Comparison of ENCODE assay signal across 8 cellular contexts in the genomic region with DNA sequence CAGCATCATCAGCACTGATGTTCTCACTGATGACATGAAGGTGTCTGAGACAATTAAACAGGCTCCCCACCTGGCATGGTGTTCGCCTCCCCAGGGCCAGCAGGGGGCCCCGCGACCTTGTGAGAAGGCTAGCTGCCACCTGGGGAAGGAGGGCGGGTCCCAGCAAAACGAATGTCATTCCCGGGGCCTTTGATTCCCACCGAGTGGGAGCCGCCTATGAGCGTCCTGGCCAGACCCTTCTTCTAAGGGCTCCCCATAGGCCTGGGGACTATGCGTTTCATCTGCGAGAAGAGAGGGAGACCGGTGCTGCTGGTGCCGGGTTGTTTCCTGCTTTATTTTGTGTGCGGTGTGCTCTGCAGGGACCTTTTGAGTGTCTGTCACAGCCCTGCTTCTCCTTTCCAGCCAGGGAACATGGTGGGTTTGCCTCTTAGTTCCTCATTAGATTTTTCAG. TPM values are rescaled to one million over a fixed set of nuclear protein-coding genes. Genes with fewer than 3 reads are reported as not detected.
DNase-seq lines count a peak whose midpoint lies in the region; ATAC-seq and TF ChIP-seq lines count a peak whose summit lies in the region.

No MANE protein-coding gene starts in this region.

- CTCF ChIA-PET in CD4-positive, alpha-beta T cell (lab: Charles Lee): interaction anchor here (0.7 kb wide), 1 partner anchor 37 kb away, joined by 3 read pairs; no protein-coding TSS in a partner anchor
- CTCF ChIA-PET in PC-9 (lab: Charles Lee): interaction anchor here (0.6 to 1.2 kb wide), 4 partner anchors 217 to 343 kb away, joined by 4 to 9 read pairs (median 6); no protein-coding TSS in a partner anchor

- H4K20me1 ChIP-seq in PC-9 (ENCODE audit: insufficient read depth): no peaks in the 10 kb centered on the region

- BruUV-seq in PC-9 (replicated peaks; lab: Mats Ljungman, UMichigan): no TSS peak

- H3F3A ChIP-seq in PC-9 (ENCODE audit: insufficient read depth, low read depth): no peaks in the 10 kb centered on the region

- H3K27me3 Mint-ChIP-seq in CD4-positive, alpha-beta T cell: peaks cover 12% of the 10 kb centered on the region
- H3K27me3 Mint-ChIP-seq in activated T-helper 1 cell treated with anti-CD3 and anti-CD28 coated beads, Interleukin-12 subunit alpha, Interleukin-12 subunit beta, Interleukin-2, Interleukin-4 antibody, amounts not matched to agents 30 ng/mL and 10 ng/mL and 1 ng/mL, durations not matched to agents 14 hours and 24 hours and 36 hours (ENCODE audit: insufficient read depth): peaks cover 20% of the 10 kb centered on the region

- H3K36me3 ChIP-seq in PC-9 (ENCODE audit: low read depth) (no peaks in the 10 kb centered on the region), skeletal muscle satellite cell (ENCODE audit: insufficient read depth, low read length) (no peaks in the 10 kb centered on the region)

- no peaks in the 10 kb centered on the region for H3K79me2 ChIP-seq in PC-9 (ENCODE audit: low read depth)

- peak; percentile 65 for ATAC-seq in CD4-positive, alpha-beta T cell (ENCODE audit: poor library complexity)
- ATAC-seq in GM19351 (IDR thresholded peaks at IDR 0.05; ENCODE audit: unreplicated experiment) (peak; percentile 98), HG03460 (IDR thresholded peaks at IDR 0.05; ENCODE audit: unreplicated experiment) (peak; percentile 89)

- TF ChIP-seq CTCF in CD4-positive, alpha-beta T cell (IDR thresholded peaks at IDR 0.05): peak; percentile 66
- TF ChIP-seq CTCF in PC-9 (conservative IDR thresholded peaks at IDR 0.05): peak; percentile 92

- H3K27ac Mint-ChIP-seq in CD4-positive, alpha-beta T cell: no peak overlapping the region
- H3K27ac Mint-ChIP-seq in activated T-helper 1 cell treated with anti-CD3 and anti-CD28 coated beads, Interleukin-12 subunit alpha, Interleukin-12 subunit beta, Interleukin-2, Interleukin-4 antibody, amounts not matched to agents 30 ng/mL and 10 ng/mL and 1 ng/mL, durations not matched to agents 14 hours and 24 hours and 36 hours: no peak overlapping the region

- no peaks in the 10 kb centered on the region for H3K9me3 Mint-ChIP-seq in CD4-positive, alpha-beta T cell
- H3K9me3 Mint-ChIP-seq in activated T-helper 1 cell treated with anti-CD3 and anti-CD28 coated beads, Interleukin-12 subunit alpha, Interleukin-12 subunit beta, Interleukin-2, Interleukin-4 antibody, amounts not matched to agents 30 ng/mL and 10 ng/mL and 1 ng/mL, durations not matched to agents 14 hours and 24 hours and 36 hours: no peaks in the 10 kb centered on the region

- no peaks in the 10 kb centered on the region for H3K9me2 ChIP-seq in PC-9 (ENCODE audit: insufficient read depth)

- POLR2A ChIA-PET in CD4-positive, alpha-beta T cell (lab: Charles Lee): interaction anchor here (0.6 kb wide), 1 partner anchor 201 kb away, joined by 3 read pairs; no protein-coding TSS in a partner anchor
- POLR2A ChIA-PET in PC-9 (lab: Charles Lee; ENCODE audit: unreplicated experiment): no interaction called here

- intact Hi-C loops in CD4-positive, alpha-beta T cell (cut with DNase I, micrococcal nuclease): loop anchor here (1.0 to 10.0 kb wide), 3 partner anchors 221 to 359 kb away; no protein-coding TSS in a partner anchor
- intact Hi-C loops in PC-9 (cut with micrococcal nuclease; ENCODE audit: unreplicated experiment): loop anchor here (1.0 kb wide), 3 partner anchors 161 to 358 kb away; no protein-coding TSS in a partner anchor
- intact Hi-C loops in activated T-helper 1 cell treated with anti-CD3 and anti-CD28 coated beads, Interleukin-12 subunit alpha, Interleukin-12 subunit beta, Interleukin-2, Interleukin-4 antibody, amounts not matched to agents 30 ng/mL and 10 ng/mL and 1 ng/mL, durations not matched to agents 14 hours and 24 hours and 36 hours (cut with micrococcal nuclease): loop anchor here (1.0 to 10.0 kb wide), 4 partner anchors 161 to 909 kb away; no protein-coding TSS in a partner anchor
- intact Hi-C loops in cardiac septum (cut with DNase I): loop anchor here (1.0 kb wide), 1 partner anchor 221 kb away; no protein-coding TSS in a partner anchor

- no peak overlapping the region; the same call in 1 of the 2 replicates for H2AFZ ChIP-seq in PC-9

- no peaks in the 10 kb centered on the region for H3K9me3 ChIP-seq in CD4-positive, alpha-beta T cell (ENCODE audit: control insufficient read depth, low read length)
- H3K9me3 ChIP-seq in PC-9 (ENCODE audit: insufficient read depth, low read depth) (no peaks in the 10 kb centered on the region), skeletal muscle satellite cell (replicated peaks; ENCODE audit: low read length) (no peaks in the 10 kb centered on the region)

- no peaks in the 10 kb centered on the region for H3K27me3 ChIP-seq in CD4-positive, alpha-beta T cell (ENCODE audit: control insufficient read depth, insufficient read depth, low read length)
- H3K27me3 ChIP-seq in PC-9 (ENCODE audit: insufficient read depth, low read depth) (peaks cover 4% of the 10 kb centered on the region; the same call in 1 of the 2 replicates), skeletal muscle satellite cell (ENCODE audit: control insufficient read depth, insufficient read depth, low read length) (peaks cover 52% of the 10 kb centered on the region)

- no peak overlapping the region for H3K27ac ChIP-seq in CD4-positive, alpha-beta T cell (ENCODE audit: low read depth, low read length)
- H3K27ac ChIP-seq in PC-9: no peak overlapping the region

- H3K4me1 ChIP-seq in PC-9 (replicated peaks; ENCODE audit: insufficient read depth) (no peaks in the 10 kb centered on the region), skeletal muscle satellite cell (ENCODE audit: control insufficient read depth, insufficient read depth, low read length) (no peaks in the 10 kb centered on the region)

- no peak overlapping the region for H3K9ac ChIP-seq in skeletal muscle satellite cell (ENCODE audit: low read depth, low read length)

- peak overlapping the region; percentile 9 for H3K4me3 Mint-ChIP-seq in CD4-positive, alpha-beta T cell
- peak overlapping the region; percentile 48 for H3K4me3 Mint-ChIP-seq in activated T-helper 1 cell treated with anti-CD3 and anti-CD28 coated beads, Interleukin-12 subunit alpha, Interleukin-12 subunit beta, Interleukin-2, Interleukin-4 antibody, amounts not matched to agents 30 ng/mL and 10 ng/mL and 1 ng/mL, durations not matched to agents 14 hours and 24 hours and 36 hours

- H3K4me1 Mint-ChIP-seq in CD4-positive, alpha-beta T cell (ENCODE audit: low read depth): peaks cover 8% of the 10 kb centered on the region
- H3K4me1 Mint-ChIP-seq in activated T-helper 1 cell treated with anti-CD3 and anti-CD28 coated beads, Interleukin-12 subunit alpha, Interleukin-12 subunit beta, Interleukin-2, Interleukin-4 antibody, amounts not matched to agents 30 ng/mL and 10 ng/mL and 1 ng/mL, durations not matched to agents 14 hours and 24 hours and 36 hours (ENCODE audit: low read depth): peaks cover 9% of the 10 kb centered on the region

- H3K4me2 ChIP-seq in PC-9 (peak overlapping the region; percentile 49), skeletal muscle satellite cell (ENCODE audit: low read length) (peak overlapping the region; percentile 28)

- H3K36me3 Mint-ChIP-seq in CD4-positive, alpha-beta T cell (ENCODE audit: low read depth): no peaks in the 10 kb centered on the region
- H3K36me3 Mint-ChIP-seq in activated T-helper 1 cell treated with anti-CD3 and anti-CD28 coated beads, Interleukin-12 subunit alpha, Interleukin-12 subunit beta, Interleukin-2, Interleukin-4 antibody, amounts not matched to agents 30 ng/mL and 10 ng/mL and 1 ng/mL, durations not matched to agents 14 hours and 24 hours and 36 hours (ENCODE audit: low read depth): no peaks in the 10 kb centered on the region

- peak; percentile 13 to 57 (median 28) for DNase-seq in CD4-positive, alpha-beta T cell
- peak in 1 of 2 experiments; percentile 77 for DNase-seq in PC-9
- peak; percentile 27 for DNase-seq in activated T-helper 1 cell treated with anti-CD3 and anti-CD28 coated beads, Interleukin-12 subunit alpha, Interleukin-12 subunit beta, Interleukin-2, Interleukin-4 antibody, amounts not matched to agents 30 ng/mL and 10 ng/mL and 1 ng/mL, durations not matched to agents 14 hours and 24 hours and 36 hours (ENCODE audit: low spot score)
- DNase-seq in cardiac septum (ENCODE audit: low spot score): peak; percentile 80
- DNase-seq in inferior parietal cortex (ENCODE audit: extremely low spot score): no peak

- H3K4me3 ChIP-seq in PC-9 (no peak overlapping the region), skeletal muscle satellite cell (ENCODE audit: low read length) (no peak overlapping the region)

RNA-seq across cellular contexts. Expression of a gene that starts 20.5 kb away (rescaled TPM):
- total RNA-seq in CD4-positive, alpha-beta T cell: not detected
- total RNA-seq in PC-9 (2021) (not detected in 2 replicates), cardiac septum (not detected)
- total RNA-seq in activated T-helper 1 cell treated with anti-CD3 and anti-CD28 coated beads, Interleukin-12 subunit alpha, Interleukin-12 subunit beta, Interleukin-2, Interleukin-4 antibody, amounts not matched to agents 30 ng/mL and 10 ng/mL and 1 ng/mL, durations not matched to agents 14 hours and 24 hours and 36 hours: not detected in 2 replicates
- not detected in 2 replicates for total RNA-seq in skeletal muscle satellite cell (2012; rRNA removed)

RNA-seq across cellular contexts. Expression of a gene that starts 46.8 kb away (rescaled TPM):
- not detected for total RNA-seq in CD4-positive, alpha-beta T cell
- total RNA-seq in PC-9 (2021) (not detected in 2 replicates), cardiac septum (not detected)
- total RNA-seq in activated T-helper 1 cell treated with anti-CD3 and anti-CD28 coated beads, Interleukin-12 subunit alpha, Interleukin-12 subunit beta, Interleukin-2, Interleukin-4 antibody, amounts not matched to agents 30 ng/mL and 10 ng/mL and 1 ng/mL, durations not matched to agents 14 hours and 24 hours and 36 hours: not detected in 2 replicates
- not detected in 2 replicates for total RNA-seq in skeletal muscle satellite cell (2012; rRNA removed)
